Comparison of ENCODE assay signal across 10 cellular contexts in genomic region chr9:36625006-36625600, GRCh38. TPM values are rescaled to one million over a fixed set of nuclear protein-coding genes. Genes with fewer than 3 reads are reported as not detected.
DNase-seq lines count a peak whose midpoint lies in the region; ATAC-seq and TF ChIP-seq lines count a peak whose summit lies in the region.
"Had no signal": no experiment of that assay in that cellular context is flagged by ENCODE, and none has a peak within 500 bp of the region (broad histone marks: within the 10 kb centered on the region; RNA-seq: fewer than 3 reads in every experiment).

No MANE protein-coding gene starts in this region.

- H3K79me2 ChIP-seq in smooth muscle cell (ENCODE audit: low read depth): no peaks in the 10 kb centered on the region

- DNase-seq in AG04449 (ENCODE audit: low read depth, low spot score) (peak; percentile 10), MG63 (peak; percentile 98), epithelial cell of esophagus (ENCODE audit: low read depth) (peak; percentile 76), mucosa of gallbladder (ENCODE audit: low spot score) (peak; percentile 33), NCI-H526 treated with DMSO at 0.1 percent for 48 hours (lab: John Stamatoyannopoulos, UW) (no peak), NCI-H1436 treated with DMSO at 0.1 percent for 48 hours (lab: John Stamatoyannopoulos, UW) (no peak), smooth muscle cell (lab: John Stamatoyannopoulos, UW; ENCODE audit: unreplicated experiment) (no peak)
- no peak for DNase-seq in CD8-positive, alpha-beta T cell
- DNase-seq: NCI-H1048, spleen had no signal

- H2AFZ ChIP-seq in smooth muscle cell (ENCODE audit: low read depth): no peak overlapping the region

- no peaks in the 10 kb centered on the region for H3K4me1 Mint-ChIP-seq in CD8-positive, alpha-beta T cell (ENCODE audit: low read depth)

- no peak overlapping the region for H3K27ac Mint-ChIP-seq in CD8-positive, alpha-beta T cell

- H3K4me1 ChIP-seq in CD8-positive, alpha-beta T cell (ENCODE audit: insufficient read depth, low read length): no peaks in the 10 kb centered on the region
- no peaks in the 10 kb centered on the region for H3K4me1 ChIP-seq in smooth muscle cell (ENCODE audit: low read depth)
- H3K4me1 ChIP-seq: spleen had no signal

- H3K9ac ChIP-seq in smooth muscle cell (ENCODE audit: low read depth): no peak overlapping the region

- H3K9me3 Mint-ChIP-seq in CD8-positive, alpha-beta T cell: no peaks in the 10 kb centered on the region

- no peaks in the 10 kb centered on the region for H3F3A ChIP-seq in smooth muscle cell (ENCODE audit: low read depth)

- no peaks in the 10 kb centered on the region for H3K27me3 ChIP-seq in MG63
- H3K27me3 ChIP-seq in CD8-positive, alpha-beta T cell (ENCODE audit: insufficient read depth, low read length): no peaks in the 10 kb centered on the region
- no peaks in the 10 kb centered on the region for H3K27me3 ChIP-seq in smooth muscle cell (ENCODE audit: low read depth)
- H3K27me3 ChIP-seq: spleen had no signal

- POLR2A ChIA-PET in AG04449 (lab: Yijun Ruan, JAX): no interaction called here
- POLR2A ChIA-PET in CD8-positive, alpha-beta T cell (lab: Charles Lee): no interaction called here

- no peaks in the 10 kb centered on the region for H3K27me3 Mint-ChIP-seq in CD8-positive, alpha-beta T cell (ENCODE audit: low read depth)

- H3K36me3 Mint-ChIP-seq in CD8-positive, alpha-beta T cell: no peaks in the 10 kb centered on the region

- H3K9me3 ChIP-seq in MG63: no peaks in the 10 kb centered on the region
- H3K9me3 ChIP-seq in CD8-positive, alpha-beta T cell (ENCODE audit: low read length): no peaks in the 10 kb centered on the region
- no peaks in the 10 kb centered on the region for H3K9me3 ChIP-seq in smooth muscle cell (replicated peaks; ENCODE audit: low read depth)
- H3K9me3 ChIP-seq: spleen had no signal

- no peak for TF ChIP-seq CTCF in AG04449 (IDR thresholded peaks at IDR 0.05; ENCODE audit: insufficient read depth, low read length, missing control alignments)
- TF ChIP-seq CTCF in epithelial cell of esophagus (IDR thresholded peaks at IDR 0.05; ENCODE audit: insufficient read depth, low read depth, low read length, missing control alignments): no peak
- TF ChIP-seq CTCF in CD8-positive, alpha-beta T cell (IDR thresholded peaks at IDR 0.05): no peak
- no peak for TF ChIP-seq CTCF in smooth muscle cell (IDR thresholded peaks at IDR 0.05; ENCODE audit: borderline replicate concordance, insufficient read depth, poor library complexity, severe bottlenecking)

- H3K36me3 ChIP-seq in MG63 (peaks cover 62% of the 10 kb centered on the region), smooth muscle cell (ENCODE audit: low read depth) (no peaks in the 10 kb centered on the region)
- no peaks in the 10 kb centered on the region for H3K36me3 ChIP-seq in CD8-positive, alpha-beta T cell (ENCODE audit: insufficient read depth, low read length)
- H3K36me3 ChIP-seq: spleen had no signal

- intact Hi-C loops in CD8-positive, alpha-beta T cell (cut with DNase I, micrococcal nuclease): no loop called here

- CTCF ChIA-PET in AG04449 (lab: Yijun Ruan, JAX): interaction anchor here (1.5 to 2.6 kb wide), 2 partner anchors 8 to 104 kb away, joined by 5 to 18 read pairs; no protein-coding TSS in a partner anchor
- CTCF ChIA-PET in CD8-positive, alpha-beta T cell (lab: Charles Lee): interaction anchor here (0.7 to 1.2 kb wide), 2 partner anchors 9 to 1099 kb away, joined by 3 read pairs; no protein-coding TSS in a partner anchor

- no peak overlapping the region for H3K4me3 ChIP-seq in AG04449 (ENCODE audit: low read depth, low read length)
- H3K4me3 ChIP-seq in MG63: no peak overlapping the region
- H3K4me3 ChIP-seq in epithelial cell of esophagus (ENCODE audit: low read length): no peak overlapping the region
- no peak overlapping the region for H3K4me3 ChIP-seq in CD8-positive, alpha-beta T cell (ENCODE audit: low read depth, low read length)
- no peak overlapping the region for H3K4me3 ChIP-seq in smooth muscle cell
- H3K4me3 ChIP-seq: spleen had no signal

- no peak overlapping the region for H3K4me3 Mint-ChIP-seq in CD8-positive, alpha-beta T cell

- no peak overlapping the region for H3K27ac ChIP-seq in CD8-positive, alpha-beta T cell (ENCODE audit: low read depth, low read length)
- no peak overlapping the region for H3K27ac ChIP-seq in smooth muscle cell (ENCODE audit: low read depth)
- H3K27ac ChIP-seq: spleen had no signal

- H4K20me1 ChIP-seq in smooth muscle cell (ENCODE audit: low read depth): no peaks in the 10 kb centered on the region

- no peak overlapping the region for H3K4me2 ChIP-seq in smooth muscle cell

- ATAC-seq in CD8-positive, alpha-beta T cell: no peak

- WGBS in smooth muscle cell (ENCODE audit: low lambda C conversion rate): 66% methylated on average over 6 of the region's 6 CpGs

RNA-seq across cellular contexts. Expression of gene MELK, which starts 52.4 kb away (rescaled TPM):
- total RNA-seq in MG63 (2014; rRNA removed; shearing (Covaris generic); ENCODE audit: low replicate concordance): 75.8 and 95.3 TPM in 2 replicates
- 2.0 TPM for total RNA-seq in mucosa of gallbladder
- under 1 TPM in 1 of 2 experiments, not detected in 1; 0.24 TPM for total RNA-seq in CD8-positive, alpha-beta T cell
- total RNA-seq in smooth muscle cell: 19.5 and 25.3 TPM in 2 replicates
- polyA plus RNA-seq in smooth muscle cell: 15.3 and 20.1 TPM in 2 replicates

Comparison
In these comparisons a context has a peak if more than half of its experiments do, and no peak if none do; other contexts are left out.
1. DNase-seq: peak in AG04449 (single experiment), MG63 (single experiment), epithelial cell of esophagus (single experiment) and mucosa of gallbladder (single experiment); none in CD8-positive, alpha-beta T cell (0 of 7), NCI-H526 treated with DMSO at 0.1 percent for 48 hours (single experiment), NCI-H1436 treated with DMSO at 0.1 percent for 48 hours (single experiment) and smooth muscle cell (single experiment).